In the genomic region with DNA sequence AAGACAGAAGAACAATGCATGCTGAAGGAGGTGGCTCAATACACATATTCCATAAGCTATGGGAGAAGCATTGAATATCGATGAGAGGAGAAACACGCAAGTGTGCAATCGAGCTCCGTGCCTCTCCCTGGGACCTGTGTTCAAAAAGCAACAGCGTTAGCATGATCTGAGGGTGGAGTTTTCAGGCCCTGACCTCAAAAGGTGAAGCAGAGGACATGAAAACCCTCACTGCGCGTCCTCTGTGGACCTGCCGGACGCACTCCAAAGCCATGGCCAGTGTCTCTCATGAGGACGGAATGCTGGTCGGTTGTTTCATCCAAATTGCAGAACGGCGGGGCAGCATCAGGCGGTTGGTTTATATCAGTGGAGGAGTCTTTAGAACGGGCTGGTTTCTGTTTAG, we compare ENCODE assay signal across 10 cellular contexts.
DNase-seq lines count a peak whose midpoint lies in the region; ATAC-seq and TF ChIP-seq lines count a peak whose summit lies in the region.
"Had no signal": no experiment of that assay in that cellular context is flagged by ENCODE, and none has a peak within 500 bp of the region (broad histone marks: within the 10 kb centered on the region; RNA-seq: fewer than 3 reads in every experiment).

No MANE protein-coding gene starts in this region.

- no peak overlapping the region for H3K4me3 ChIP-seq in PC-9

- no peak overlapping the region for H2AFZ ChIP-seq in PC-9

- TF ChIP-seq CTCF in CD14-positive monocyte (IDR thresholded peaks at IDR 0.05) (no peak), PC-9 (conservative IDR thresholded peaks at IDR 0.05) (no peak), GM13976 (IDR thresholded peaks at IDR 0.05; ENCODE audit: borderline replicate concordance, control extremely low read depth, extremely low read depth, insufficient read depth, missing control alignments) (no peak)
- TF ChIP-seq CTCF in activated CD8-positive, alpha-beta T cell treated with anti-CD3 and anti-CD28 coated beads for 36 hours (IDR thresholded peaks at IDR 0.05), result no peak

- BruUV-seq in PC-9 (replicated peaks; lab: Mats Ljungman, UMichigan), result no TSS peak

- intact Hi-C loops in CD14-positive monocyte (cut with micrococcal nuclease) (loop anchor here (5.0 to 10.0 kb wide), 5 partner anchors 131 to 367 kb away; a partner anchor contains a TSS), PC-9 (cut with micrococcal nuclease; ENCODE audit: unreplicated experiment) (no loop called here)
- intact Hi-C loops in activated CD8-positive, alpha-beta T cell treated with anti-CD3 and anti-CD28 coated beads for 36 hours (cut with micrococcal nuclease), result loop anchor here (10.0 kb wide), 1 partner anchor 133 kb away; a partner anchor contains a TSS

- ATAC-seq in HG03060 (IDR thresholded peaks at IDR 0.05; ENCODE audit: low read depth, unreplicated experiment), result peak; percentile 1
- no peak for ATAC-seq in activated CD8-positive, alpha-beta T cell treated with anti-CD3 and anti-CD28 coated beads for 36 hours

- peaks cover 0 to 5% (median 2%) of the 10 kb centered on the region in 7 donors for H3K9me3 Mint-ChIP-seq in CD14-positive monocyte
- H3K9me3 Mint-ChIP-seq in activated CD8-positive, alpha-beta T cell treated with anti-CD3 and anti-CD28 coated beads for 36 hours, result peaks cover 4% of the 10 kb centered on the region

- TF ChIP-seq POLR2A in GM19099 (IDR thresholded peaks at IDR 0.05; ENCODE audit: extremely low read depth, insufficient read length, low read depth), result peak; percentile 17

- H3K27me3 ChIP-seq in PC-9 (ENCODE audit: insufficient read depth, low read depth), result no peaks in the 10 kb centered on the region

- no peaks in the 10 kb centered on the region for H3K36me3 ChIP-seq in PC-9 (ENCODE audit: low read depth)

- peaks cover 8% of the 10 kb centered on the region; the same call in 1 of the 2 replicates for H3F3A ChIP-seq in PC-9 (ENCODE audit: insufficient read depth, low read depth)

- no peak overlapping the region for H3K4me2 ChIP-seq in PC-9

- no peak for DNase-seq in CD14-positive monocyte (ENCODE audit: low spot score)
- DNase-seq in activated CD8-positive, alpha-beta T cell treated with anti-CD3 and anti-CD28 coated beads for 36 hours, result peak; percentile 20
- no peak for DNase-seq in caudate nucleus (lab: John Stamatoyannopoulos, UW)
- no peak for DNase-seq in PC-9
- no peak for DNase-seq in GM13976 (ENCODE audit: low spot score)
- DNase-seq in UCSD-AML1 (lab: John Stamatoyannopoulos, UW; ENCODE audit: unreplicated experiment), result no peak
- DNase-seq: Calu3, T-helper 9 cell had no signal

- CTCF ChIA-PET in activated CD8-positive, alpha-beta T cell treated with anti-CD3 and anti-CD28 coated beads for 36 hours (lab: Charles Lee), result interaction anchor here (0.7 kb wide), 1 partner anchor 179 kb away, joined by 3 read pairs; no protein-coding TSS in a partner anchor
- CTCF ChIA-PET in PC-9 (lab: Charles Lee), result no interaction called here

- in situ Hi-C loops in GM13976 (cut with MboI; ENCODE audit: low sequenced_read_pairs, unreplicated experiment), result no loop called here

- no peaks in the 10 kb centered on the region for H3K9me2 ChIP-seq in PC-9 (ENCODE audit: insufficient read depth)

- H4K20me1 ChIP-seq in PC-9 (ENCODE audit: insufficient read depth), result no peaks in the 10 kb centered on the region

- peak overlapping the region; percentile 84 to 91 for H3K4me3 Mint-ChIP-seq in CD14-positive monocyte
- H3K4me3 Mint-ChIP-seq in activated CD8-positive, alpha-beta T cell treated with anti-CD3 and anti-CD28 coated beads for 36 hours, result peak overlapping the region; percentile 34

- peaks cover 2 to 17% (median 6%) of the 10 kb centered on the region in 3 donors for H3K27me3 Mint-ChIP-seq in CD14-positive monocyte (ENCODE audit: low read depth in 3 of 3)
- peaks cover 6% of the 10 kb centered on the region for H3K27me3 Mint-ChIP-seq in activated CD8-positive, alpha-beta T cell treated with anti-CD3 and anti-CD28 coated beads for 36 hours

- H3K36me3 Mint-ChIP-seq in CD14-positive monocyte, result peaks cover 5% of the 10 kb centered on the region in 2 donors
- H3K36me3 Mint-ChIP-seq in activated CD8-positive, alpha-beta T cell treated with anti-CD3 and anti-CD28 coated beads for 36 hours (ENCODE audit: low read depth), result peaks cover 14% of the 10 kb centered on the region

- POLR2A ChIA-PET in activated CD8-positive, alpha-beta T cell treated with anti-CD3 and anti-CD28 coated beads for 36 hours (lab: Charles Lee), result interaction anchor here (0.6 to 0.8 kb wide), 2 partner anchors 13 to 62 kb away, joined by 3 read pairs; no protein-coding TSS in a partner anchor
- POLR2A ChIA-PET in PC-9 (lab: Charles Lee; ENCODE audit: unreplicated experiment), result no interaction called here

- no peaks in the 10 kb centered on the region for H3K79me2 ChIP-seq in PC-9 (ENCODE audit: low read depth)

- H3K4me1 Mint-ChIP-seq in CD14-positive monocyte, result peaks cover 75% of the 10 kb centered on the region
- peaks cover 80% of the 10 kb centered on the region for H3K4me1 Mint-ChIP-seq in activated CD8-positive, alpha-beta T cell treated with anti-CD3 and anti-CD28 coated beads for 36 hours (ENCODE audit: low read depth)

- H3K4me1 ChIP-seq in PC-9 (replicated peaks; ENCODE audit: insufficient read depth), result peaks cover 7% of the 10 kb centered on the region; the same call in 1 of the 2 replicates

- H3K27ac ChIP-seq in caudate nucleus (ENCODE audit: low read depth, low read length), result no peak overlapping the region
- H3K27ac ChIP-seq in PC-9, result no peak overlapping the region

- no peaks in the 10 kb centered on the region for H3K9me3 ChIP-seq in PC-9 (ENCODE audit: insufficient read depth, low read depth)

- peak overlapping the region; percentile 97 to 99 (median 98) for H3K27ac Mint-ChIP-seq in CD14-positive monocyte
- H3K27ac Mint-ChIP-seq in activated CD8-positive, alpha-beta T cell treated with anti-CD3 and anti-CD28 coated beads for 36 hours, result peak overlapping the region; percentile 88
